ENCODE assay signal across 1 cellular context in genomic region chr19:42396542-42397314, GRCh38.
TF ChIP-seq lines count a peak whose summit lies in the region.

No MANE protein-coding gene starts in this region.

TF ChIP-seq in K562, 482 proteins besides CTCF, POLR2A, EP300 and RAD21 (continued from another document and continues in another):
- TF ChIP-seq ZNF318 (IDR thresholded peaks at IDR 0.05; ENCODE audit: borderline replicate concordance in 1 of 2, low read depth in 1 of 2) (no peak), PPARD (CRISPR knock-in tag; IDR thresholded peaks at IDR 0.05) (no peak), ZBTB11 (CRISPR knock-in tag; IDR thresholded peaks at IDR 0.05) (no peak), GTF2A2 (tag; IDR thresholded peaks at IDR 0.05) (no peak), GMEB1 (CRISPR knock-in tag; IDR thresholded peaks at IDR 0.05) (no peak), NBN (IDR thresholded peaks at IDR 0.05; ENCODE audit: low read depth) (peak; percentile 21; the same call in 1 of the 2 replicates), MAFG (tag; conservative IDR thresholded peaks at IDR 0.05) (no peak), KDM2B (CRISPR knock-in tag; IDR thresholded peaks at IDR 0.05) (peak; percentile 91), RBBP5 (IDR thresholded peaks at IDR 0.05; ENCODE audit: borderline replicate concordance, insufficient read depth, low read length, poor library complexity, severe bottlenecking) (peak; percentile 73), ZKSCAN3 (CRISPR knock-in tag; IDR thresholded peaks at IDR 0.05) (no peak), PHF20 (IDR thresholded peaks at IDR 0.05; ENCODE audit: partially characterized antibody) (peak; percentile 79), TCFL5 (CRISPR knock-in tag; conservative IDR thresholded peaks at IDR 0.05) (no peak), KLF10 (CRISPR knock-in tag; IDR thresholded peaks at IDR 0.05) (no peak), HES1 (IDR thresholded peaks at IDR 0.05; ENCODE audit: low read depth) (no peak), ESRRB (CRISPR knock-in tag; IDR thresholded peaks at IDR 0.05; ENCODE audit: borderline replicate concordance) (no peak), ZBTB33 (CRISPR knock-in tag; IDR thresholded peaks at IDR 0.05) (no peak), ADNP (tag; IDR thresholded peaks at IDR 0.05) (no peak), AFF4 (CRISPR knock-in tag; IDR thresholded peaks at IDR 0.05) (no peak), ZNF696 (CRISPR knock-in tag; conservative IDR thresholded peaks at IDR 0.05) (no peak), HMGN3 (IDR thresholded peaks at IDR 0.05; ENCODE audit: borderline replicate concordance, extremely low read depth, insufficient read length, low read depth, low read length) (peak; percentile 53), RBFOX2 (IDR thresholded peaks at IDR 0.05; ENCODE audit: low read depth, low read length) (peak; percentile 84), THRA (IDR thresholded peaks at IDR 0.05) (no peak), ZNF584 (CRISPR knock-in tag; IDR thresholded peaks at IDR 0.05; ENCODE audit: low read depth) (no peak), CTBP1 (IDR thresholded peaks at IDR 0.05; ENCODE audit: borderline replicate concordance) (0 out of 2 replicates have a peak, but pooled peaks have one; percentile 31), SETDB1 (IDR thresholded peaks at IDR 0.05; ENCODE audit: low read length) (no peak), ATF3 (IDR thresholded peaks at IDR 0.05) (peak; percentile 95), ATF3 (CRISPR knock-in tag; conservative IDR thresholded peaks at IDR 0.05) (0 out of 2 replicates have a peak, but pooled peaks have one; percentile 81), GATA2 (CRISPR knock-in tag; IDR thresholded peaks at IDR 0.05) (no peak), PCBP2 (IDR thresholded peaks at IDR 0.05; ENCODE audit: low read depth, low read length, poor library complexity, severe bottlenecking) (no peak), ZBTB1 (CRISPR knock-in tag; IDR thresholded peaks at IDR 0.05; ENCODE audit: borderline replicate concordance, low read depth) (no peak), CREB1 (IDR thresholded peaks at IDR 0.05) (peak; percentile 85), CREB1 (CRISPR knock-in tag; IDR thresholded peaks at IDR 0.05) (peak; percentile 90), ZNF143 (CRISPR knock-in tag; IDR thresholded peaks at IDR 0.05) (no peak), EZH2 (IDR thresholded peaks at IDR 0.05; ENCODE audit: borderline replicate concordance, low read depth, low read length) (no peak), ZNF780A (CRISPR knock-in tag; IDR thresholded peaks at IDR 0.05) (no peak)
